In the genomic region with DNA sequence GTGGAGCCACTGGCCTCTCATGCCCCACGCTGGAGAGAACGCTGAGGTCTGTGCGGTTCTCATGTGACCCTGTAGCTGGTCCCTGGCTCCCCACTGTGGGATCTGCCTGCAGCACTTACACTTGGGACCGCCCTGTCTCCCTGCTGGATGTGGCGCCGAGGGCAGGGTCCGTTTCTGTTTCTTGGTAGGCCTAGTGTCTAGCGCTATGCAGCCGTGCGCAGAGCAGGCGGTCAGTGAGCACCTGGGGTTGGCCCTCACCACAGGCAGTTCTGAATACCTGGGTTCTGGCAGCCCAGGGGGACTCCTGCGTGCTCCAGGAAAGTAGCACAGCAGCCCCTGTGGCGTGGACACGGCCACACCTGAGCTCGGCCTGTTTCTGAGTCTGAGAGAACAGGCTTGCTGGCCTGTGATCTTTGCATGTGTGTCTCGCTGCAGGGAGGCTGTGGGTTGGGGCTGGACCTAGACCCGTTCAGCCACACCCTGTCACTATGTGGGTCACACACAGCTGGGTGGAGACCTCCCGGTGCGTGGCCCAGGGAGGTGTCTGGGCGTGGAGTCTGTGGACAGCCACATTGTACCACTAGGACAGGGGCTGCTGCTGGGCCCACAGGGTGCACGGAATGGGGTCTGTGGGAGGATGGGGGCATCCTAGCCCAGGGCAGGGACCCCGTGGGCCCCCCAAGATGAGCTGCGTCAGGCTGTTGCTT, we compare ENCODE assay signal across 14 cellular contexts. TPM values are rescaled to one million over a fixed set of nuclear protein-coding genes. Genes with fewer than 3 reads are reported as not detected.
DNase-seq lines count a peak whose midpoint lies in the region; ATAC-seq and TF ChIP-seq lines count a peak whose summit lies in the region.
"Had no signal": no experiment of that assay in that cellular context is flagged by ENCODE, and none has a peak within 500 bp of the region (broad histone marks: within the 10 kb centered on the region; RNA-seq: fewer than 3 reads in every experiment).

No MANE protein-coding gene starts in this region.

- no peak for DNase-seq in CD4-positive, alpha-beta memory T cell
- DNase-seq in IMR-90 (no peak), neural crest cell (ENCODE audit: low read depth, low spot score) (no peak), gastrocnemius medialis (no peak), DMS 273 (lab: John Stamatoyannopoulos, UW; ENCODE audit: unreplicated experiment) (no peak), NCI-H1930 (lab: John Stamatoyannopoulos, UW) (no peak)
- DNase-seq in central memory CD8-positive, alpha-beta T cell (ENCODE audit: low spot score in 2 of 2) = no peak
- DNase-seq: foreskin keratinocyte; NK-92 treated with Interleukin-12 subunit alpha and Interleukin-12 subunit beta, amount 100 ng/mL, for 24 hours had no signal

- no peak overlapping the region for H3K9ac ChIP-seq in IMR-90 (ENCODE audit: low read depth, low read length)

- peak overlapping the region; percentile 55 to 95 (median 76) for H3K4me3 Mint-ChIP-seq in CD4-positive, alpha-beta memory T cell
- peak overlapping the region; percentile 88 for H3K4me3 Mint-ChIP-seq in central memory CD8-positive, alpha-beta T cell
- peak overlapping the region; percentile 92 for H3K4me3 Mint-ChIP-seq in neural crest cell

- peak overlapping the region in 4 of 7 donors; percentile 47 to 92 (median 74) for H3K27ac Mint-ChIP-seq in CD4-positive, alpha-beta memory T cell
- no peak overlapping the region for H3K27ac Mint-ChIP-seq in central memory CD8-positive, alpha-beta T cell (ENCODE audit: low read depth)
- peak overlapping the region; percentile 27 for H3K27ac Mint-ChIP-seq in neural crest cell (ENCODE audit: unreplicated experiment)

- H4K8ac ChIP-seq in IMR-90 (ENCODE audit: low read depth in 2 of 2, low read length in 2 of 2) = no peak overlapping the region

- H2AK5ac ChIP-seq in IMR-90 (ENCODE audit: low read depth, low read length) = 0 out of 2 replicates have a peak overlapping the region, but pooled peaks have one; percentile 24

- in situ Hi-C loops in IMR-90 (cut with MboI; ENCODE audit: low sequenced_read_pairs) = no loop called here
- in situ Hi-C loops in gastrocnemius medialis (cut with MboI; ENCODE audit: low sequenced_read_pairs in 4 of 4) = no loop called here

- H4K91ac ChIP-seq in IMR-90 (ENCODE audit: insufficient read depth, low read depth, low read length) = no peak overlapping the region

- H3K79me1 ChIP-seq in IMR-90 (ENCODE audit: low read depth in 1 of 2, low read length in 2 of 2) = peaks cover 8 to 62% of the 10 kb centered on the region in 2 experiments; a peak in 2 of 4 replicates

- dilution Hi-C loops in IMR-90 (cut with HindIII; ENCODE audit: low sequenced_read_pairs, unreplicated experiment) = no loop called here

- no peak for TF ChIP-seq CTCF in IMR-90 (conservative IDR thresholded peaks at IDR 0.05; ENCODE audit: low read depth, low read length)
- TF ChIP-seq CTCF in neural crest cell (conservative IDR thresholded peaks at IDR 0.05) = no peak
- TF ChIP-seq CTCF in gastrocnemius medialis (IDR thresholded peaks at IDR 0.05 in 4 of 5, conservative IDR thresholded peaks at IDR 0.05 in 1 of 5) = no peak

- H3K9me3 ChIP-seq in CD4-positive, alpha-beta memory T cell (ENCODE audit: control insufficient read depth in 1 of 2, low read length in 2 of 2) = no peaks in the 10 kb centered on the region
- no peaks in the 10 kb centered on the region for H3K9me3 ChIP-seq in IMR-90 (ENCODE audit: control insufficient read depth, insufficient read depth, low read length)
- H3K9me3 ChIP-seq in gastrocnemius medialis = no peaks in the 10 kb centered on the region
- H3K9me3 ChIP-seq: upper lobe of left lung had no signal

- no TSS peak for BruUV-seq in IMR-90 (replicated peaks; lab: Mats Ljungman, UMichigan)

- peak overlapping the region in 1 of 2 donors; percentile 57 for H3K4me3 ChIP-seq in CD4-positive, alpha-beta memory T cell (ENCODE audit: low read length in 2 of 2)
- H3K4me3 ChIP-seq in IMR-90 (ENCODE audit: insufficient read depth, low read depth, low read length) = no peak overlapping the region
- no peak overlapping the region for H3K4me3 ChIP-seq in gastrocnemius medialis

- TF ChIP-seq RAD21 in IMR-90 (IDR thresholded peaks at IDR 0.05; ENCODE audit: low read length) = no peak

- CTCF ChIA-PET in CD4-positive, alpha-beta memory T cell (lab: Charles Lee; ENCODE audit: partially characterized antibody) = no interaction called here
- CTCF ChIA-PET in IMR-90 (lab: Yijun Ruan, JAX) = no interaction called here

- H2AK9ac ChIP-seq in IMR-90 (replicated peaks; ENCODE audit: low read depth, low read length, poor library complexity) = no peak overlapping the region

- H2BK5ac ChIP-seq in IMR-90 (ENCODE audit: low read depth, low read length, poor library complexity, severe bottlenecking) = no peak overlapping the region

- 93% methylated on average over 12 of the region's 23 CpGs; no CpG with 5 or more reads in 1 of the 2 experiments for WGBS in IMR-90 (ENCODE audit: extremely low coverage in 2 of 2, insufficient read length in 1 of 2), 2 experiments

- H3K4me1 ChIP-seq in CD4-positive, alpha-beta memory T cell (ENCODE audit: insufficient read depth, low read length) = peaks cover 39% of the 10 kb centered on the region
- H3K4me1 ChIP-seq in IMR-90 (ENCODE audit: control insufficient read depth, insufficient read depth, low read length) (peaks cover 20% of the 10 kb centered on the region), gastrocnemius medialis (peaks cover 57 to 58% of the 10 kb centered on the region in 2 donors)

- no peak overlapping the region for H4K5ac ChIP-seq in IMR-90 (ENCODE audit: low read depth, low read length)

- no peak overlapping the region for H3K56ac ChIP-seq in IMR-90 (ENCODE audit: extremely low read depth, insufficient read depth, low read length)

- POLR2A ChIA-PET in CD4-positive, alpha-beta memory T cell (lab: Charles Lee; ENCODE audit: partially characterized antibody) = no interaction called here
- POLR2A ChIA-PET in IMR-90 (lab: Charles Lee; ENCODE audit: unreplicated experiment) = no interaction called here

- H2AFZ ChIP-seq in IMR-90 (replicated peaks; ENCODE audit: low read length, poor library complexity) = no peak overlapping the region

- no peak overlapping the region for H3K27ac ChIP-seq in CD4-positive, alpha-beta memory T cell (ENCODE audit: low read depth, low read length)
- H3K27ac ChIP-seq in IMR-90 (ENCODE audit: insufficient read depth, low read length) = no peak overlapping the region
- H3K27ac ChIP-seq in gastrocnemius medialis = peak overlapping the region in 2 of 4 donors; percentile 87 to 89
- H3K27ac ChIP-seq: foreskin keratinocyte had no signal

- TF ChIP-seq POLR2A in IMR-90 (IDR thresholded peaks at IDR 0.05; ENCODE audit: low read depth, low read length) (no peak), gastrocnemius medialis (IDR thresholded peaks at IDR 0.05) (no peak)

- peaks cover 0 to 8% of the 10 kb centered on the region in 2 donors for H3K36me3 Mint-ChIP-seq in CD4-positive, alpha-beta memory T cell
- peaks cover 12% of the 10 kb centered on the region for H3K36me3 Mint-ChIP-seq in central memory CD8-positive, alpha-beta T cell (ENCODE audit: insufficient read depth)
- H3K36me3 Mint-ChIP-seq in neural crest cell (ENCODE audit: low read depth) = peaks cover 3% of the 10 kb centered on the region

- H3K27me3 Mint-ChIP-seq in CD4-positive, alpha-beta memory T cell = no peaks in the 10 kb centered on the region
- no peaks in the 10 kb centered on the region for H3K27me3 Mint-ChIP-seq in central memory CD8-positive, alpha-beta T cell
- H3K27me3 Mint-ChIP-seq in neural crest cell (ENCODE audit: low read depth) = peaks cover 4% of the 10 kb centered on the region

- H3K9me1 ChIP-seq in IMR-90 (ENCODE audit: insufficient read depth, low read length) = peaks cover 6% of the 10 kb centered on the region; the same call in 1 of the 2 replicates

- no peak overlapping the region for H2BK15ac ChIP-seq in IMR-90 (ENCODE audit: low read depth, low read length)

- no peak overlapping the region for H2BK120ac ChIP-seq in IMR-90 (ENCODE audit: low read depth, low read length)

- no peaks in the 10 kb centered on the region for H3K9me3 Mint-ChIP-seq in CD4-positive, alpha-beta memory T cell
- no peaks in the 10 kb centered on the region for H3K9me3 Mint-ChIP-seq in central memory CD8-positive, alpha-beta T cell
- no peaks in the 10 kb centered on the region for H3K9me3 Mint-ChIP-seq in neural crest cell

- no peak overlapping the region for H3K4ac ChIP-seq in IMR-90 (ENCODE audit: low read depth, low read length)

- H3K4me1 Mint-ChIP-seq in CD4-positive, alpha-beta memory T cell = peaks cover 16 to 39% (median 27%) of the 10 kb centered on the region in 4 donors
- H3K4me1 Mint-ChIP-seq in central memory CD8-positive, alpha-beta T cell = peaks cover 33% of the 10 kb centered on the region
- H3K4me1 Mint-ChIP-seq in neural crest cell = peaks cover 25% of the 10 kb centered on the region

- no peaks in the 10 kb centered on the region for H3K27me3 ChIP-seq in CD4-positive, alpha-beta memory T cell (ENCODE audit: insufficient read depth, low read length)
- H3K27me3 ChIP-seq in IMR-90 (ENCODE audit: control insufficient read depth, insufficient read depth, low read length) (no peaks in the 10 kb centered on the region), gastrocnemius medialis (no peaks in the 10 kb centered on the region)
- H3K27me3 ChIP-seq: foreskin keratinocyte, upper lobe of left lung had no signal

- ATAC-seq in IMR-90 (ENCODE audit: low read depth) (no peak), gastrocnemius medialis (no peak), GM18868 (IDR thresholded peaks at IDR 0.05; ENCODE audit: unreplicated experiment) (no peak)
- no peak for ATAC-seq in central memory CD8-positive, alpha-beta T cell (replicated peaks; ENCODE audit: extremely low read depth, poor library complexity, severe bottlenecking)
- ATAC-seq: foreskin keratinocyte had no signal

- no peak overlapping the region for H3K18ac ChIP-seq in IMR-90 (ENCODE audit: low read depth, low read length)

- no peak overlapping the region for H3K14ac ChIP-seq in IMR-90 (replicated peaks; ENCODE audit: low read depth, low read length)

- H3K36me3 ChIP-seq in CD4-positive, alpha-beta memory T cell (ENCODE audit: insufficient read depth, low read length) = peaks cover 5% of the 10 kb centered on the region
- H3K36me3 ChIP-seq in IMR-90 (ENCODE audit: control insufficient read depth, insufficient read depth, low read length) (peaks cover 4% of the 10 kb centered on the region; the same call in 1 of the 2 replicates), gastrocnemius medialis (no peaks in the 10 kb centered on the region)

- H4K20me1 ChIP-seq in IMR-90 (ENCODE audit: insufficient read depth, low read length) = peaks cover 82% of the 10 kb centered on the region

- intact Hi-C loops in CD4-positive, alpha-beta memory T cell (cut with micrococcal nuclease) = no loop called here
- intact Hi-C loops in IMR-90 (cut with micrococcal nuclease) = no loop called here
- intact Hi-C loops in gastrocnemius medialis (cut with DNase I; ENCODE audit: low total_unique reads) = no loop called here

- H2BK20ac ChIP-seq in IMR-90 (ENCODE audit: low read depth, low read length) = no peak overlapping the region

- no peak overlapping the region for H3K4me2 ChIP-seq in IMR-90 (ENCODE audit: low read depth, low read length)

- no peak overlapping the region for H3K23ac ChIP-seq in IMR-90 (ENCODE audit: low read depth, low read length)

RNA-seq across cellular contexts. Expression of a gene that starts 2.8 kb away (rescaled TPM):
- total RNA-seq in CD4-positive, alpha-beta memory T cell = 10 to 100 TPM; 74.0 to 77.4 TPM
- polyA plus RNA-seq in CD4-positive, alpha-beta memory T cell = 10 to 100 TPM in 1 of 2 donors, 1 to 10 TPM in 1; 5.3 to 14.1 TPM
- total RNA-seq in IMR-90 (2012; rRNA removed) (9.3 and 11.4 TPM in 2 replicates), neural crest cell (56.9 and 60.3 TPM in 2 replicates), gastrocnemius medialis (10 to 100 TPM; 22.3 to 37.8 (median 27.4) TPM)
- polyA plus RNA-seq in IMR-90 (2012; rRNA removed) = 24.3 and 36.0 TPM in 2 replicates
- 13.9 and 31.3 TPM in 2 replicates for polyA plus RNA-seq in IMR-90 (2012; cell fraction: cytosol; rRNA removed)
- polyA plus RNA-seq in IMR-90 (2012; cell fraction: nucleus; rRNA removed; ENCODE audit: low replicate concordance) = 73.5 and 220 TPM in 2 replicates

RNA-seq across cellular contexts. Expression of a gene that starts 29.9 kb away (rescaled TPM):
- total RNA-seq in CD4-positive, alpha-beta memory T cell = not detected
- polyA plus RNA-seq in CD4-positive, alpha-beta memory T cell = not detected
- total RNA-seq in IMR-90 (2012; rRNA removed) (not detected in 2 replicates), neural crest cell (not detected in 2 replicates), gastrocnemius medialis (not detected)
- not detected in 2 replicates for polyA plus RNA-seq in IMR-90 (2012; rRNA removed)
- not detected in 2 replicates for polyA plus RNA-seq in IMR-90 (2012; cell fraction: cytosol; rRNA removed)
- 0.05 and 0.09 TPM in 2 replicates for polyA plus RNA-seq in IMR-90 (2012; cell fraction: nucleus; rRNA removed; ENCODE audit: low replicate concordance)
- total RNA-seq: foreskin keratinocyte; kidney epithelial cell; posterior vena cava; T-helper 2 cell treated with Interferon-gamma antibody and Interleukin-4, amounts not matched to agents 100 ng/mL and 5 ng/mL, for 36 hours; upper lobe of left lung had no signal
- polyA plus RNA-seq: foreskin keratinocyte had no signal

RNA-seq across cellular contexts. Expression of a gene that starts 36.5 kb away (rescaled TPM):
- total RNA-seq in CD4-positive, alpha-beta memory T cell = 1 to 10 TPM; 2.4 to 3.2 TPM
- polyA plus RNA-seq in CD4-positive, alpha-beta memory T cell = 1 to 10 TPM; 2.1 to 2.7 TPM
- total RNA-seq in IMR-90 (2012; rRNA removed) (0.56 and 0.72 TPM in 2 replicates), neural crest cell (0.84 and 0.86 TPM in 2 replicates), gastrocnemius medialis (under 1 TPM; 0.42 to 0.56 (median 0.48) TPM)
- 0.65 and 0.84 TPM in 2 replicates for polyA plus RNA-seq in IMR-90 (2012; rRNA removed)
- 0.76 and 1.4 TPM in 2 replicates for polyA plus RNA-seq in IMR-90 (2012; cell fraction: cytosol; rRNA removed)
- 1.3 and 2.4 TPM in 2 replicates for polyA plus RNA-seq in IMR-90 (2012; cell fraction: nucleus; rRNA removed; ENCODE audit: low replicate concordance)

RNA-seq across cellular contexts. Expression of a gene that starts 39.5 kb away (rescaled TPM):
- 10 to 100 TPM; 61.4 to 63.3 TPM for total RNA-seq in CD4-positive, alpha-beta memory T cell
- polyA plus RNA-seq in CD4-positive, alpha-beta memory T cell = 10 to 100 TPM in 1 of 2 donors, 1 to 10 TPM in 1; 7.2 to 12.5 TPM
- total RNA-seq in IMR-90 (2012; rRNA removed) (5.9 and 7.2 TPM in 2 replicates), neural crest cell (84.9 and 91.7 TPM in 2 replicates), gastrocnemius medialis (10 to 100 TPM; 22.2 to 47.3 (median 38.5) TPM)
- polyA plus RNA-seq in IMR-90 (2012; rRNA removed) = 36.8 and 40.5 TPM in 2 replicates
- polyA plus RNA-seq in IMR-90 (2012; cell fraction: cytosol; rRNA removed) = 16.5 and 38.0 TPM in 2 replicates
- polyA plus RNA-seq in IMR-90 (2012; cell fraction: nucleus; rRNA removed; ENCODE audit: low replicate concordance) = 111 and 325 TPM in 2 replicates

RNA-seq across cellular contexts. Expression of a gene that starts 59.6 kb away (rescaled TPM):
- 10 to 100 TPM; 22.0 to 25.6 TPM for total RNA-seq in CD4-positive, alpha-beta memory T cell
- polyA plus RNA-seq in CD4-positive, alpha-beta memory T cell = 10 to 100 TPM in 1 of 2 donors, 1 to 10 TPM in 1; 6.8 to 17.7 TPM
- 6.8 and 6.9 TPM in 2 replicates for total RNA-seq in IMR-90 (2012; rRNA removed)
- polyA plus RNA-seq in IMR-90 (2012; rRNA removed) = 13.7 and 15.3 TPM in 2 replicates
- 11.0 and 21.8 TPM in 2 replicates for polyA plus RNA-seq in IMR-90 (2012; cell fraction: cytosol; rRNA removed)
- polyA plus RNA-seq in IMR-90 (2012; cell fraction: nucleus; rRNA removed; ENCODE audit: low replicate concordance) = 26.4 and 67.6 TPM in 2 replicates
- 30.9 and 31.6 TPM in 2 replicates for total RNA-seq in neural crest cell
- 10 to 100 TPM; 15.6 to 29.3 (median 21.4) TPM for total RNA-seq in gastrocnemius medialis
